1 cellular context compared by ENCODE assay signal in genomic region chr1:43266881-43267280, GRCh38.
TF ChIP-seq lines count a peak whose summit lies in the region.

No MANE protein-coding gene starts in this region.

TF ChIP-seq in HepG2, 621 proteins besides CTCF, POLR2A, EP300 and RAD21:
- no peak for TF ChIP-seq ZNF512B (CRISPR knock-in tag; IDR thresholded peaks at IDR 0.05; ENCODE audit: borderline replicate concordance)
- peak; percentile 68; the same call in 1 of the 2 replicates for TF ChIP-seq ZNF3 (CRISPR knock-in tag; IDR thresholded peaks at IDR 0.05)
